1 cellular context compared by ENCODE assay signal in genomic region chr15:39919740-39920509, GRCh38.
TF ChIP-seq lines count a peak whose summit lies in the region.

A gene with protein sequence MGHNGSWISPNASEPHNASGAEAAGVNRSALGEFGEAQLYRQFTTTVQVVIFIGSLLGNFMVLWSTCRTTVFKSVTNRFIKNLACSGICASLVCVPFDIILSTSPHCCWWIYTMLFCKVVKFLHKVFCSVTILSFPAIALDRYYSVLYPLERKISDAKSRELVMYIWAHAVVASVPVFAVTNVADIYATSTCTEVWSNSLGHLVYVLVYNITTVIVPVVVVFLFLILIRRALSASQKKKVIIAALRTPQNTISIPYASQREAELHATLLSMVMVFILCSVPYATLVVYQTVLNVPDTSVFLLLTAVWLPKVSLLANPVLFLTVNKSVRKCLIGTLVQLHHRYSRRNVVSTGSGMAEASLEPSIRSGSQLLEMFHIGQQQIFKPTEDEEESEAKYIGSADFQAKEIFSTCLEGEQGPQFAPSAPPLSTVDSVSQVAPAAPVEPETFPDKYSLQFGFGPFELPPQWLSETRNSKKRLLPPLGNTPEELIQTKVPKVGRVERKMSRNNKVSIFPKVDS (minus strand): TSS chr15:39920266. CDS start chr15:39920026, 240 bp downstream.

TF ChIP-seq in HepG2, 621 proteins besides CTCF, POLR2A, EP300 and RAD21 (continued from another document and continues in another):
- TF ChIP-seq ZNF333 (CRISPR knock-in tag; IDR thresholded peaks at IDR 0.05; ENCODE audit: borderline replicate concordance): no peak
- no peak; the same call in 1 of the 2 replicates for TF ChIP-seq ZNF430 (CRISPR knock-in tag; IDR thresholded peaks at IDR 0.05)
- TF ChIP-seq, protein P1, sequence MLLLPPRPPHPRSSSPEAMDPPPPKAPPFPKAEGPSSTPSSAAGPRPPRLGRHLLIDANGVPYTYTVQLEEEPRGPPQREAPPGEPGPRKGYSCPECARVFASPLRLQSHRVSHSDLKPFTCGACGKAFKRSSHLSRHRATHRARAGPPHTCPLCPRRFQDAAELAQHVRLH (CRISPR knock-in tag; IDR thresholded peaks at IDR 0.05; ENCODE audit: borderline replicate concordance, low read depth): no peak
- TF ChIP-seq, protein P2, sequence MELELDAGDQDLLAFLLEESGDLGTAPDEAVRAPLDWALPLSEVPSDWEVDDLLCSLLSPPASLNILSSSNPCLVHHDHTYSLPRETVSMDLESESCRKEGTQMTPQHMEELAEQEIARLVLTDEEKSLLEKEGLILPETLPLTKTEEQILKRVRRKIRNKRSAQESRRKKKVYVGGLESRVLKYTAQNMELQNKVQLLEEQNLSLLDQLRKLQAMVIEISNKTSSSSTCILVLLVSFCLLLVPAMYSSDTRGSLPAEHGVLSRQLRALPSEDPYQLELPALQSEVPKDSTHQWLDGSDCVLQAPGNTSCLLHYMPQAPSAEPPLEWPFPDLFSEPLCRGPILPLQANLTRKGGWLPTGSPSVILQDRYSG (CRISPR knock-in tag; IDR thresholded peaks at IDR 0.05): no peak
- peak; percentile 2; the same call in 1 of the 2 replicates for TF ChIP-seq MTF2 (CRISPR knock-in tag; IDR thresholded peaks at IDR 0.05; ENCODE audit: borderline replicate concordance)
- no peak for TF ChIP-seq PAWR (CRISPR knock-in tag; IDR thresholded peaks at IDR 0.05; ENCODE audit: borderline replicate concordance)
- no peak for TF ChIP-seq BRCA1 (CRISPR knock-in tag; IDR thresholded peaks at IDR 0.05)
- no peak for TF ChIP-seq ZNF75D (CRISPR knock-in tag; IDR thresholded peaks at IDR 0.05; ENCODE audit: borderline replicate concordance)
- TF ChIP-seq THAP11 (CRISPR knock-in tag; IDR thresholded peaks at IDR 0.05): no peak
- TF ChIP-seq ZNF282 (IDR thresholded peaks at IDR 0.05; ENCODE audit: partially characterized antibody): no peak
- TF ChIP-seq IRF1 (CRISPR knock-in tag; IDR thresholded peaks at IDR 0.05; ENCODE audit: low read depth): no peak
- TF ChIP-seq SETDB1 (CRISPR knock-in tag; IDR thresholded peaks at IDR 0.05; ENCODE audit: borderline replicate concordance): no peak
- TF ChIP-seq HNF4G (IDR thresholded peaks at IDR 0.05; ENCODE audit: borderline replicate concordance, low read depth, low read length): no peak
- no peak for TF ChIP-seq HNF4G (CRISPR knock-in tag; IDR thresholded peaks at IDR 0.05; ENCODE audit: borderline replicate concordance, low read depth)
- no peak; the same call in 1 of the 2 replicates for TF ChIP-seq KDM3A (CRISPR knock-in tag; IDR thresholded peaks at IDR 0.05; ENCODE audit: low read depth)
- TF ChIP-seq RFXAP (CRISPR knock-in tag; IDR thresholded peaks at IDR 0.05; ENCODE audit: borderline replicate concordance): no peak
- TF ChIP-seq HOXA9 (CRISPR knock-in tag; IDR thresholded peaks at IDR 0.05; ENCODE audit: borderline replicate concordance): no peak
- no peak for TF ChIP-seq PRDM4 (CRISPR knock-in tag; IDR thresholded peaks at IDR 0.05; ENCODE audit: borderline replicate concordance)
- no peak for TF ChIP-seq ZNF256 (CRISPR knock-in tag; conservative IDR thresholded peaks at IDR 0.05)
- TF ChIP-seq ZBTB14 (CRISPR knock-in tag; IDR thresholded peaks at IDR 0.05): no peak
- no peak for TF ChIP-seq ZSCAN25 (CRISPR knock-in tag; IDR thresholded peaks at IDR 0.05)
- TF ChIP-seq ZNF749 (CRISPR knock-in tag; IDR thresholded peaks at IDR 0.05; ENCODE audit: borderline replicate concordance): no peak
- TF ChIP-seq, protein P3, sequence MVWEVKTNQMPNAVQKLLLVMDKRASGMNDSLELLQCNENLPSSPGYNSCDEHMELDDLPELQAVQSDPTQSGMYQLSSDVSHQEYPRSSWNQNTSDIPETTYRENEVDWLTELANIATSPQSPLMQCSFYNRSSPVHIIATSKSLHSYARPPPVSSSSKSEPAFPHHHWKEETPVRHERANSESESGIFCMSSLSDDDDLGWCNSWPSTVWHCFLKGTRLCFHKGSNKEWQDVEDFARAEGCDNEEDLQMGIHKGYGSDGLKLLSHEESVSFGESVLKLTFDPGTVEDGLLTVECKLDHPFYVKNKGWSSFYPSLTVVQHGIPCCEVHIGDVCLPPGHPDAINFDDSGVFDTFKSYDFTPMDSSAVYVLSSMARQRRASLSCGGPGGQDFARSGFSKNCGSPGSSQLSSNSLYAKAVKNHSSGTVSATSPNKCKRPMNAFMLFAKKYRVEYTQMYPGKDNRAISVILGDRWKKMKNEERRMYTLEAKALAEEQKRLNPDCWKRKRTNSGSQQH (CRISPR knock-in tag; IDR thresholded peaks at IDR 0.05; ENCODE audit: low read depth): no peak
- no peak for TF ChIP-seq ZNF576 (CRISPR knock-in tag; IDR thresholded peaks at IDR 0.05)
- TF ChIP-seq ZNF563 (CRISPR knock-in tag; IDR thresholded peaks at IDR 0.05): no peak
- TF ChIP-seq DNMT3B (CRISPR knock-in tag; conservative IDR thresholded peaks at IDR 0.05): no peak
- TF ChIP-seq SRSF9 (IDR thresholded peaks at IDR 0.05; ENCODE audit: borderline replicate concordance, insufficient read depth, low read depth, low read length, poor library complexity, severe bottlenecking): no peak
- TF ChIP-seq SOX6 (IDR thresholded peaks at IDR 0.05): no peak
- no peak for TF ChIP-seq SOX6 (CRISPR knock-in tag; IDR thresholded peaks at IDR 0.05)
- TF ChIP-seq, protein P4, sequence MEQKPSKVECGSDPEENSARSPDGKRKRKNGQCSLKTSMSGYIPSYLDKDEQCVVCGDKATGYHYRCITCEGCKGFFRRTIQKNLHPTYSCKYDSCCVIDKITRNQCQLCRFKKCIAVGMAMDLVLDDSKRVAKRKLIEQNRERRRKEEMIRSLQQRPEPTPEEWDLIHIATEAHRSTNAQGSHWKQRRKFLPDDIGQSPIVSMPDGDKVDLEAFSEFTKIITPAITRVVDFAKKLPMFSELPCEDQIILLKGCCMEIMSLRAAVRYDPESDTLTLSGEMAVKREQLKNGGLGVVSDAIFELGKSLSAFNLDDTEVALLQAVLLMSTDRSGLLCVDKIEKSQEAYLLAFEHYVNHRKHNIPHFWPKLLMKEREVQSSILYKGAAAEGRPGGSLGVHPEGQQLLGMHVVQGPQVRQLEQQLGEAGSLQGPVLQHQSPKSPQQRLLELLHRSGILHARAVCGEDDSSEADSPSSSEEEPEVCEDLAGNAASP (CRISPR knock-in tag; IDR thresholded peaks at IDR 0.05; ENCODE audit: borderline replicate concordance): no peak
- TF ChIP-seq REXO4 (CRISPR knock-in tag; IDR thresholded peaks at IDR 0.05; ENCODE audit: borderline replicate concordance): no peak
- TF ChIP-seq ZNF646 (CRISPR knock-in tag; IDR thresholded peaks at IDR 0.05): no peak
- no peak for TF ChIP-seq SMC3 (IDR thresholded peaks at IDR 0.05; ENCODE audit: low read length)
- TF ChIP-seq SATB2 (CRISPR knock-in tag; IDR thresholded peaks at IDR 0.05): no peak
- peak; percentile 61; the same call in 1 of the 2 replicates for TF ChIP-seq ZNF773 (CRISPR knock-in tag; IDR thresholded peaks at IDR 0.05; ENCODE audit: borderline replicate concordance)
- TF ChIP-seq PHF20 (CRISPR knock-in tag; IDR thresholded peaks at IDR 0.05): 0 out of 2 replicates have a peak, but pooled peaks have one; percentile 14
- no peak for TF ChIP-seq ZNF83 (CRISPR knock-in tag; IDR thresholded peaks at IDR 0.05; ENCODE audit: borderline replicate concordance)
- TF ChIP-seq TGIF2 (CRISPR knock-in tag; IDR thresholded peaks at IDR 0.05): no peak
- no peak for TF ChIP-seq ZNF253 (CRISPR knock-in tag; IDR thresholded peaks at IDR 0.05; ENCODE audit: borderline replicate concordance)
- no peak for TF ChIP-seq MXI1 (IDR thresholded peaks at IDR 0.05; ENCODE audit: borderline replicate concordance, low read depth, low read length)
- no peak for TF ChIP-seq BHLHE40 (IDR thresholded peaks at IDR 0.05; ENCODE audit: low read length)
- peak; percentile 84 for TF ChIP-seq EZH2 (conservative IDR thresholded peaks at IDR 0.05; ENCODE audit: low read depth, low read length)
- no peak for TF ChIP-seq ZNF557 (CRISPR knock-in tag; IDR thresholded peaks at IDR 0.05)
- TF ChIP-seq PRPF4 (IDR thresholded peaks at IDR 0.05; ENCODE audit: low read depth, low read length, poor library complexity, severe bottlenecking): no peak
- TF ChIP-seq RARG (CRISPR knock-in tag; IDR thresholded peaks at IDR 0.05; ENCODE audit: low read depth): no peak
- 0 out of 2 replicates have a peak, but pooled peaks have one; percentile 10 for TF ChIP-seq ISL2 (CRISPR knock-in tag; IDR thresholded peaks at IDR 0.05)
- no peak for TF ChIP-seq TEAD2 (CRISPR knock-in tag; IDR thresholded peaks at IDR 0.05)
- no peak for TF ChIP-seq ATF1 (CRISPR knock-in tag; IDR thresholded peaks at IDR 0.05)
